Comparison of ENCODE assay signal across 9 cellular contexts in the genomic region with DNA sequence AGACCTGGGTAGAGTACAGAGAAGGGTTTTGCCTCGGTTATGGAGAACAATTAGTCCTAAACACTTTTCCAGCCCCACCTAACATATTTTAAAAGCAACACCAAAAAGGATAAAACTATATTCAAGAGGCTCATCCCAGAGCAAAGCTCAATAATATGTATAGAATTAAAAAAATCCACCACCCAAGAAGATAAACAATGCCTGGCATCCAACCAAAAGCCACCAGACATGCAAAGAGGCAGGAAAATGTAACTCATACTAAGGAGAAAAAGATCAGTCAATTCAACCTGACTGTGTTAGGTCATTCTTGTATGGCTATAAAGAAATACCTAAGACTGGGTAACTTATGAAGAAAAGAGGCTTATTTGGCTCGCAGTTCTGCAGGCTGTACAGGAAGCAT. TPM values are rescaled to one million over a fixed set of nuclear protein-coding genes. Genes with fewer than 3 reads are reported as not detected.
"Had no signal": no experiment of that assay in that cellular context is flagged by ENCODE, and none has a peak within 500 bp of the region (broad histone marks: within the 10 kb centered on the region; RNA-seq: fewer than 3 reads in every experiment).

No MANE protein-coding gene starts in this region.

- FAIRE-seq: HTR-8/SVneo had no signal

- H3K4me3 ChIP-seq: GM23248, HAP-1 had no signal

- H3K27ac ChIP-seq: GM23248 had no signal

- ATAC-seq: HCT116 had no signal

- H2AFZ ChIP-seq: GM23248 had no signal

- H3K36me3 ChIP-seq: HAP-1 had no signal

- H3K9ac ChIP-seq: GM23248 had no signal

- DNase-seq: GM23248, GOT3, H7, HFFc6, IMR-90, KBM-7 had no signal

- H3K4me1 ChIP-seq: HAP-1 had no signal

- H3K9me3 ChIP-seq: HAP-1 had no signal

RNA-seq across cellular contexts. Expression of gene FGF9, which starts 39.3 kb away (rescaled TPM):
- total RNA-seq: HFFc6 had no signal
